8 cellular contexts compared by ENCODE assay signal in the genomic region with DNA sequence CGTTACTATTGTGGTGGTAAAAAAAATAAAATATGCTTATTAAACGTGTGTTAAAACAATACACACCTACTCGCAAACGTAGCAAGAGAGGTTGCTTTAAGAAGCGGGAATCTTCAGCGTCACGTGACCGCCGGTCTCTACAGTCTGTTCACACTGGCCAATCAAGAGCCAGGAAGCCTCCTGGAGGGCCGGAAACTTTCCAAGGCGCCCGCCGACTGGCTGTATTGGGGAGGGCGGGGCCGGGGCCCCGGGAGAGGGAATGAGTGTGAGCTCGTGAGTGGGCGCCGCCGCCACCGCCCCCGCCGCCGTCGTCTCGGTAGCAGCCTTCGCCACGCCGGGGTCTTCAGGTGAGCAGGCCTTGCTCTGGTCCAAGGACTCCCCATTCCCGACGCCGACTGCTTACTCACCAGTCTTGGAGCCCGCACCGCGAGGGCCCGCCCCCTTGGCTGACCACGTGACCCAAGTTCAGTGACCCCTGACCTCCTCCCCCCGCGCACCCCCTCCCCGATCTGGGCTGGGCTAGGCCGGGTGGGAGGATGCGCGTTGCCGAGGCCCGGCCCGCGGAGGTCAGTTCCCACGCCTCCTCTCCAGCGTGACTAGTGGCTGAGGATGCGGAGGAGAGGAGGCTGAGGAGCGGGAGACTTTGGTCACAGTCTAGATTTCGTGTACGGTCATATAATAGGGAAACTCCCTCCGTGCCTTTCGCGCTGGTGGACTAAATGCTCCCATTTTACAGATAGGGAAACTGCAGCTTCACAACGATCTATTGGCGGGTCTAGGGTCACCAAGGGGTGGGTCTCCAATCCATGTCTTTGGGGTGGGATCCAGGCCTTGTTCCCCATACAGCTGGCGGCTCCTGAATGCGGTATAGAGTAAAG. TPM values are rescaled to one million over a fixed set of nuclear protein-coding genes. Genes with fewer than 3 reads are reported as not detected.
A peak's percentile ranks its signal among the peaks of the same experiment; 100 is the strongest.
DNase-seq lines count a peak whose midpoint lies in the region; ATAC-seq and TF ChIP-seq lines count a peak whose summit lies in the region.

Gene TAF6L, plus strand, starts transcription at position 253 of the 878 bp plus-strand sequence. CDS start 4,388 bp downstream, outside the sequence.

- peaks cover 23% of the 10 kb centered on the region for H3K4me1 ChIP-seq in KMS-11 (ENCODE audit: low read depth, poor library complexity, severe bottlenecking)
- peaks cover 10 to 13% of the 10 kb centered on the region in 2 donors for H3K4me1 ChIP-seq in naive thymus-derived CD4-positive, alpha-beta T cell (ENCODE audit: control insufficient read depth in 2 of 2, insufficient read depth in 2 of 2, low read length in 2 of 2)

- H3K36me3 Mint-ChIP-seq in activated T-helper 1 cell treated with anti-CD3 and anti-CD28 coated beads, Interleukin-12 subunit alpha, Interleukin-12 subunit beta, Interleukin-2, Interleukin-4 antibody, amounts not matched to agents 30 ng/mL and 10 ng/mL and 1 ng/mL, durations not matched to agents 14 hours and 24 hours and 36 hours (ENCODE audit: low read depth) = peaks cover 10% of the 10 kb centered on the region
- peaks cover 0 to 15% (median 6%) of the 10 kb centered on the region in 5 donors for H3K36me3 Mint-ChIP-seq in naive thymus-derived CD4-positive, alpha-beta T cell
- H3K36me3 Mint-ChIP-seq in stimulated activated naive B cell treated with anti-CD40 and anti-IgM and Interleukin-4, amounts not matched to agents 10 μg/mL and 1 μg/mL and 100 μg/mL, for 72 hours = peaks cover 13 to 27% of the 10 kb centered on the region in 2 donors

- POLR2A ChIA-PET in naive thymus-derived CD4-positive, alpha-beta T cell (lab: Charles Lee) = interaction anchor here (0.7 to 7.7 kb wide), 27 partner anchors 9 to 179 kb away, joined by 3 to 74 read pairs (median 6); partner anchors contain the start of genes C11orf98, CSKMT, HNRNPUL2 and INTS5

- H3K9ac ChIP-seq in KMS-11 = peak within 1 kb of the TSS; percentile 56; the same call in 1 of the 2 replicates

- peak within 1 kb of the TSS; percentile 91 for H3K27ac Mint-ChIP-seq in activated T-helper 1 cell treated with anti-CD3 and anti-CD28 coated beads, Interleukin-12 subunit alpha, Interleukin-12 subunit beta, Interleukin-2, Interleukin-4 antibody, amounts not matched to agents 30 ng/mL and 10 ng/mL and 1 ng/mL, durations not matched to agents 14 hours and 24 hours and 36 hours
- H3K27ac Mint-ChIP-seq in naive thymus-derived CD4-positive, alpha-beta T cell = peak within 1 kb of the TSS; percentile 89 to 97 (median 94)
- H3K27ac Mint-ChIP-seq in stimulated activated naive B cell treated with anti-CD40 and anti-IgM and Interleukin-4, amounts not matched to agents 10 μg/mL and 1 μg/mL and 100 μg/mL, for 72 hours = peak within 1 kb of the TSS; percentile 99

- peak; percentile 74 for ATAC-seq in GM21737 (IDR thresholded peaks at IDR 0.05; ENCODE audit: unreplicated experiment)
- peak; percentile 92 for ATAC-seq in naive thymus-derived CD4-positive, alpha-beta T cell
- peak; percentile 84 to 88 for ATAC-seq in stimulated activated naive B cell treated with anti-CD40 and anti-IgM and Interleukin-4, amounts not matched to agents 10 μg/mL and 1 μg/mL and 100 μg/mL, for 72 hours (replicated peaks)

- H3K4me3 Mint-ChIP-seq in activated T-helper 1 cell treated with anti-CD3 and anti-CD28 coated beads, Interleukin-12 subunit alpha, Interleukin-12 subunit beta, Interleukin-2, Interleukin-4 antibody, amounts not matched to agents 30 ng/mL and 10 ng/mL and 1 ng/mL, durations not matched to agents 14 hours and 24 hours and 36 hours = peak within 1 kb of the TSS; percentile 89
- peak within 1 kb of the TSS; percentile 88 to 98 (median 94) for H3K4me3 Mint-ChIP-seq in naive thymus-derived CD4-positive, alpha-beta T cell
- H3K4me3 Mint-ChIP-seq in stimulated activated naive B cell treated with anti-CD40 and anti-IgM and Interleukin-4, amounts not matched to agents 10 μg/mL and 1 μg/mL and 100 μg/mL, for 72 hours = peak within 1 kb of the TSS; percentile 96 to 97

- intact Hi-C loops in activated T-helper 1 cell treated with anti-CD3 and anti-CD28 coated beads, Interleukin-12 subunit alpha, Interleukin-12 subunit beta, Interleukin-2, Interleukin-4 antibody, amounts not matched to agents 30 ng/mL and 10 ng/mL and 1 ng/mL, durations not matched to agents 14 hours and 24 hours and 36 hours (cut with micrococcal nuclease) = loop anchor here (1.0 to 5.0 kb wide), 14 partner anchors 10 to 911 kb away; partner anchors contain the start of genes GANAB, MTA2, NXF1 and POLR2G
- intact Hi-C loops in naive thymus-derived CD4-positive, alpha-beta T cell (cut with micrococcal nuclease) = loop anchor here (1.0 kb wide), 10 partner anchors 10 to 180 kb away; partner anchors contain the start of genes POLR2G (in 2 of the 2), WDR74 (in 2 of the 2), ZBTB3 (in 2 of the 2) and HNRNPUL2 (in 1 of the 2)

- peak within 1 kb of the TSS; percentile 58 for H3K27ac ChIP-seq in KMS-11
- peak within 1 kb of the TSS; percentile 82 for H3K27ac ChIP-seq in naive thymus-derived CD4-positive, alpha-beta T cell (ENCODE audit: low read depth, low read length)

- H4K20me1 ChIP-seq in KMS-11 (ENCODE audit: insufficient read depth) = no peaks in the 10 kb centered on the region

- no peaks in the 10 kb centered on the region for H3K36me3 ChIP-seq in KMS-11 (ENCODE audit: insufficient read depth)
- peaks cover 0 to 26% (median 0%) of the 10 kb centered on the region in 3 experiments for H3K36me3 ChIP-seq in naive thymus-derived CD4-positive, alpha-beta T cell (ENCODE audit: control insufficient read depth in 2 of 3, insufficient read depth in 3 of 3, low read length in 3 of 3)

- peak within 1 kb of the TSS; percentile 67 for H2AFZ ChIP-seq in KMS-11 (ENCODE audit: low read depth)

- peaks cover 21% of the 10 kb centered on the region for H3K79me2 ChIP-seq in KMS-11 (ENCODE audit: insufficient read depth, low read depth)

- H3K4me2 ChIP-seq in KMS-11 = peak within 1 kb of the TSS; percentile 75

- H3K27me3 ChIP-seq in KMS-11 (ENCODE audit: insufficient read depth, low read depth) = no peaks in the 10 kb centered on the region
- no peaks in the 10 kb centered on the region for H3K27me3 ChIP-seq in naive thymus-derived CD4-positive, alpha-beta T cell (ENCODE audit: control insufficient read depth in 2 of 2, insufficient read depth in 2 of 2, low read length in 2 of 2)

- CTCF ChIA-PET in naive thymus-derived CD4-positive, alpha-beta T cell (lab: Charles Lee) = interaction anchor here (0.6 to 2.2 kb wide), 4 partner anchors 9 to 85 kb away, joined by 3 to 10 read pairs (median 5); no protein-coding TSS in a partner anchor

- H3K4me3 ChIP-seq in KMS-11 (IDR thresholded peaks at IDR 0.05; ENCODE audit: insufficient read depth, low read depth, low read length) = peak within 1 kb of the TSS; percentile 46
- peak within 1 kb of the TSS; percentile 66 for H3K4me3 ChIP-seq in naive thymus-derived CD4-positive, alpha-beta T cell (ENCODE audit: low read length)

- H3K9me3 Mint-ChIP-seq in activated T-helper 1 cell treated with anti-CD3 and anti-CD28 coated beads, Interleukin-12 subunit alpha, Interleukin-12 subunit beta, Interleukin-2, Interleukin-4 antibody, amounts not matched to agents 30 ng/mL and 10 ng/mL and 1 ng/mL, durations not matched to agents 14 hours and 24 hours and 36 hours = no peaks in the 10 kb centered on the region
- H3K9me3 Mint-ChIP-seq in naive thymus-derived CD4-positive, alpha-beta T cell = no peaks in the 10 kb centered on the region
- H3K9me3 Mint-ChIP-seq in stimulated activated naive B cell treated with anti-CD40 and anti-IgM and Interleukin-4, amounts not matched to agents 10 μg/mL and 1 μg/mL and 100 μg/mL, for 72 hours = no peaks in the 10 kb centered on the region

- no peaks in the 10 kb centered on the region for H3K9me3 ChIP-seq in naive thymus-derived CD4-positive, alpha-beta T cell (ENCODE audit: control insufficient read depth in 2 of 3, low read length in 3 of 3)

- peak; percentile 95 for DNase-seq in DMS79 (lab: John Stamatoyannopoulos, UW)
- DNase-seq in RKO (ENCODE audit: low spot score) = peak; percentile 98
- DNase-seq in activated T-helper 1 cell treated with anti-CD3 and anti-CD28 coated beads, Interleukin-12 subunit alpha, Interleukin-12 subunit beta, Interleukin-2, Interleukin-4 antibody, amounts not matched to agents 30 ng/mL and 10 ng/mL and 1 ng/mL, durations not matched to agents 14 hours and 24 hours and 36 hours (ENCODE audit: low spot score) = peak; percentile 91
- peak; percentile 94 for DNase-seq in fibroblast of gingiva (ENCODE audit: low read depth)
- DNase-seq in naive thymus-derived CD4-positive, alpha-beta T cell = peak; percentile 80 to 98 (median 82)
- DNase-seq in stimulated activated naive B cell treated with anti-CD40 and anti-IgM and Interleukin-4, amounts not matched to agents 10 μg/mL and 1 μg/mL and 100 μg/mL, for 72 hours = peak; percentile 89

- TF ChIP-seq CTCF in KMS-11 (conservative IDR thresholded peaks at IDR 0.05; ENCODE audit: low read depth, low read length) = no peak

- no peaks in the 10 kb centered on the region for H3K27me3 Mint-ChIP-seq in activated T-helper 1 cell treated with anti-CD3 and anti-CD28 coated beads, Interleukin-12 subunit alpha, Interleukin-12 subunit beta, Interleukin-2, Interleukin-4 antibody, amounts not matched to agents 30 ng/mL and 10 ng/mL and 1 ng/mL, durations not matched to agents 14 hours and 24 hours and 36 hours (ENCODE audit: insufficient read depth)
- H3K27me3 Mint-ChIP-seq in naive thymus-derived CD4-positive, alpha-beta T cell = no peaks in the 10 kb centered on the region
- H3K27me3 Mint-ChIP-seq in stimulated activated naive B cell treated with anti-CD40 and anti-IgM and Interleukin-4, amounts not matched to agents 10 μg/mL and 1 μg/mL and 100 μg/mL, for 72 hours = no peaks in the 10 kb centered on the region

- peaks cover 30% of the 10 kb centered on the region for H3K4me1 Mint-ChIP-seq in activated T-helper 1 cell treated with anti-CD3 and anti-CD28 coated beads, Interleukin-12 subunit alpha, Interleukin-12 subunit beta, Interleukin-2, Interleukin-4 antibody, amounts not matched to agents 30 ng/mL and 10 ng/mL and 1 ng/mL, durations not matched to agents 14 hours and 24 hours and 36 hours (ENCODE audit: low read depth)
- H3K4me1 Mint-ChIP-seq in naive thymus-derived CD4-positive, alpha-beta T cell = peaks cover 17 to 37% (median 27%) of the 10 kb centered on the region in 7 donors
- peaks cover 23 to 40% of the 10 kb centered on the region in 2 donors for H3K4me1 Mint-ChIP-seq in stimulated activated naive B cell treated with anti-CD40 and anti-IgM and Interleukin-4, amounts not matched to agents 10 μg/mL and 1 μg/mL and 100 μg/mL, for 72 hours

RNA-seq across cellular contexts. Expression of gene TAF6L, which starts in this region (rescaled TPM):
- total RNA-seq in activated T-helper 1 cell treated with anti-CD3 and anti-CD28 coated beads, Interleukin-12 subunit alpha, Interleukin-12 subunit beta, Interleukin-2, Interleukin-4 antibody, amounts not matched to agents 30 ng/mL and 10 ng/mL and 1 ng/mL, durations not matched to agents 14 hours and 24 hours and 36 hours = 19.4 and 20.7 TPM in 2 replicates
- 10 to 100 TPM; 13.1 to 34.9 (median 24.1) TPM for total RNA-seq in naive thymus-derived CD4-positive, alpha-beta T cell
- 10 to 100 TPM in 1 of 2 donors, 1 to 10 TPM in 1; 8.4 to 13.9 TPM for polyA plus RNA-seq in naive thymus-derived CD4-positive, alpha-beta T cell

Comparison
In these comparisons a context has a peak if more than half of its experiments do, and no peak if none do; other contexts are left out.
1. Peak in every context shown above with its lines: DNase-seq, ATAC-seq, H3K4me3 ChIP-seq and H3K27ac ChIP-seq.